Comparison of ENCODE assay signal across 8 cellular contexts in the genomic region with DNA sequence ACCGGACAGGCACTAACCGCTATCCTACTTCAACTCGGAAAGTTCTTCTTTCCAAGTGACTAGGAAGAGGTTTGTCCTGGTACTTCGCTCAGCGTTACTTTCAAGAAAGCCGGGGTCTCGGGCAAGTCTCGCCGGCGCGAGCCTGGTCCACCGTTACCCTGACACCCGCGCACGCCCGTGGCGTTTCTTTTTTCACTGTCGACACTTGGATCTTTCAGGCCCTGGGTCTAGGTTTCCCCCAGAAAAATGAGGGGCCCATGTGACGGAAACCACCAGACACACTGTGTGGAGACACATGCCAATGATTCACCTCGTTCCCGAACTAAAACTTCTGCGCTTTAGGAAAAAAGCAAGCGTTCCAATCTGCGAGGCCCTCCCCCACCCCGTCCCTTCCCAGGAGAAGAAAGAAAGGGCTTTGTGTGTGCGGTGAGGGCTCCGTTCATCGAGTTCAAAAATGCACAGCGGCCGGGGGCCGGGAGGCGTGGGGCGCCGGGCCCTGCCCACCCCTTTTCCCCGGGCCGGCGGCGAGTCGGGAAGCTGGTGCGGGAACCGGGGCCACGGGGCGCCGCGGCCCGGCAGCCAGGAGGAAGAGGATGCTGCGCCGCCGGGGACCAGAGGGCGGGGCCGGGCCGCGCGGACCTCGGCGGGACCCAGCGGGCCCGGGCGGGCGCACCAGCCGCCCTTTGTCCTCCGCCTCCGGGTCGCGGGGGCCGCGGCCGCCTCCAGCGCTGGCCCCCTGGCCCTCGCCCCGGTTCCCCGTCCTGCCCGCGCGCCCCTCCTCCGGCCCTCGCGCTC. TPM values are rescaled to one million over a fixed set of nuclear protein-coding genes. Genes with fewer than 3 reads are reported as not detected.
DNase-seq lines count a peak whose midpoint lies in the region; ATAC-seq and TF ChIP-seq lines count a peak whose summit lies in the region.

No MANE protein-coding gene starts in this region.

- no peaks in the 10 kb centered on the region for H3K9me3 Mint-ChIP-seq in activated T-cell treated with anti-CD3 and anti-CD28 coated beads, Interleukin-2, amount 50 U/mL, for 72 hours
- H3K9me3 Mint-ChIP-seq in osteocyte (ENCODE audit: unreplicated experiment), result no peaks in the 10 kb centered on the region

- no peaks in the 10 kb centered on the region for H3K36me3 ChIP-seq in SK-N-SH (replicated peaks in 1 of 2; ENCODE audit: control insufficient read depth in 1 of 2, insufficient read depth in 2 of 2, low read length in 1 of 2)

- H3K27me3 Mint-ChIP-seq in activated T-cell treated with anti-CD3 and anti-CD28 coated beads, Interleukin-2, amount 50 U/mL, for 72 hours (ENCODE audit: low read depth), result peaks cover 81% of the 10 kb centered on the region
- H3K27me3 Mint-ChIP-seq in osteocyte (ENCODE audit: unreplicated experiment), result peaks cover 10% of the 10 kb centered on the region

- POLR2A ChIA-PET in SK-N-SH (lab: Yijun Ruan, JAX), result no interaction called here

- peaks cover 21% of the 10 kb centered on the region; the same call in 1 of the 2 replicates for H3K79me2 ChIP-seq in SK-N-SH (ENCODE audit: insufficient read depth)

- H3K27ac ChIP-seq in SK-N-SH (ENCODE audit: low read depth in 2 of 2, low read length in 1 of 2), result peak overlapping the region; percentile 47 to 88; a peak in 3 of 4 replicates

- H3K36me3 Mint-ChIP-seq in activated T-cell treated with anti-CD3 and anti-CD28 coated beads, Interleukin-2, amount 50 U/mL, for 72 hours (ENCODE audit: insufficient read depth in 2 of 2), result peaks cover 3 to 4% of the 10 kb centered on the region in 2 donors
- no peaks in the 10 kb centered on the region for H3K36me3 Mint-ChIP-seq in osteocyte (ENCODE audit: unreplicated experiment)

- peaks cover 15% of the 10 kb centered on the region for H3F3A ChIP-seq in SK-N-SH (replicated peaks; ENCODE audit: insufficient read depth)

- H4K20me1 ChIP-seq in SK-N-SH (ENCODE audit: insufficient read depth), result no peaks in the 10 kb centered on the region

- peak overlapping the region; percentile 85; the same call in 1 of the 2 replicates for H3K9ac ChIP-seq in SK-N-SH

- H3K9me2 ChIP-seq in SK-N-SH, result no peaks in the 10 kb centered on the region

- H3K4me2 ChIP-seq in SK-N-SH, result peak overlapping the region; percentile 86

- H3K27me3 ChIP-seq in SK-N-SH (ENCODE audit: insufficient read depth), result no peaks in the 10 kb centered on the region; the same call in 1 of the 2 replicates

- H3K4me1 Mint-ChIP-seq in activated T-cell treated with anti-CD3 and anti-CD28 coated beads, Interleukin-2, amount 50 U/mL, for 72 hours (ENCODE audit: low read depth), result peaks cover 16% of the 10 kb centered on the region
- H3K4me1 Mint-ChIP-seq in osteocyte (ENCODE audit: unreplicated experiment), result peaks cover 34% of the 10 kb centered on the region

- H3K27ac Mint-ChIP-seq in activated T-cell treated with anti-CD3 and anti-CD28 coated beads, Interleukin-2, amount 50 U/mL, for 72 hours, result no peak overlapping the region
- peak overlapping the region; percentile 97 for H3K27ac Mint-ChIP-seq in osteocyte (ENCODE audit: unreplicated experiment)

- no peak for TF ChIP-seq EP300 in SK-N-SH (IDR thresholded peaks at IDR 0.05; ENCODE audit: borderline replicate concordance in 1 of 2, low read depth in 1 of 2, low read length in 1 of 2)

- intact Hi-C loops in Right ventricle myocardium superior (cut with DNase I), result loop anchor here (5.0 kb wide), 1 partner anchor 207 kb away; no protein-coding TSS in a partner anchor

- no peak for TF ChIP-seq CTCF in SK-N-SH (IDR thresholded peaks at IDR 0.05)
- no peak for TF ChIP-seq CTCF in osteocyte (IDR thresholded peaks at IDR 0.05)

- WGBS in SK-N-SH (ENCODE audit: low lambda C conversion rate), result 45% methylated on average over 35 of the region's 78 CpGs

- ATAC-seq in SK-N-SH treated with all-trans-retinoic acid at 6 μM for 48 hours, result no peak; the same call in 2 of the 3 replicates
- peak in 1 of 2 donors; percentile 43 for ATAC-seq in activated T-cell treated with anti-CD3 and anti-CD28 coated beads, Interleukin-2, amount 50 U/mL, for 72 hours (replicated peaks in 1 of 2)
- peak; percentile 38 for ATAC-seq in Right ventricle myocardium superior (ENCODE audit: poor library complexity)
- ATAC-seq in HG02870 (IDR thresholded peaks at IDR 0.05; ENCODE audit: unreplicated experiment), result no peak

- no peak for TF ChIP-seq RAD21 in SK-N-SH (IDR thresholded peaks at IDR 0.05; ENCODE audit: low read length)

- H3K4me3 Mint-ChIP-seq in activated T-cell treated with anti-CD3 and anti-CD28 coated beads, Interleukin-2, amount 50 U/mL, for 72 hours, result peak overlapping the region; percentile 79 to 84
- H3K4me3 Mint-ChIP-seq in osteocyte (ENCODE audit: unreplicated experiment), result peak overlapping the region; percentile 92

- H2AFZ ChIP-seq in SK-N-SH (ENCODE audit: low read depth), result peak overlapping the region; percentile 81; the same call in 1 of the 2 replicates

- peak overlapping the region; percentile 80 to 94 for H3K4me3 ChIP-seq in SK-N-SH (ENCODE audit: low read depth in 2 of 2, low read length in 1 of 2)

- no peaks in the 10 kb centered on the region for H3K9me3 ChIP-seq in SK-N-SH

- DNase-seq in SK-N-SH (peak; percentile 69), Right ventricle myocardium superior (peak; percentile 69), osteocyte (ENCODE audit: extremely low spot score, unreplicated experiment) (peak; percentile 85), HPDE6-E6E7 (ENCODE audit: extremely low spot score) (no peak), NCI-H187 treated with DMSO at 0.1 percent for 48 hours (lab: John Stamatoyannopoulos, UW) (no peak)
- peak; percentile 1 to 4 for DNase-seq in activated T-cell treated with anti-CD3 and anti-CD28 coated beads, Interleukin-2, amount 50 U/mL, for 72 hours

- peaks cover 0 to 3% of the 10 kb centered on the region in 2 experiments; a peak in 3 of 4 replicates for H3K4me1 ChIP-seq in SK-N-SH (ENCODE audit: control insufficient read depth in 1 of 2, insufficient read depth in 2 of 2, low read depth in 1 of 2, low read length in 1 of 2)

- CTCF ChIA-PET in SK-N-SH (lab: Yijun Ruan, JAX), result interaction anchor here (0.6 kb wide), 1 partner anchor 61 kb away, joined by 4 read pairs; no protein-coding TSS in a partner anchor

TF ChIP-seq in SK-N-SH, 30 proteins besides CTCF, POLR2A, EP300 and RAD21 (continues in another document):
- peak; percentile 1; the same call in 1 of the 2 replicates for TF ChIP-seq POLR2AphosphoS5 (IDR thresholded peaks at IDR 0.05; ENCODE audit: low read depth, low read length)
- TF ChIP-seq TCF12 (IDR thresholded peaks at IDR 0.05), result no peak
- no peak for TF ChIP-seq YY1 (IDR thresholded peaks at IDR 0.05; ENCODE audit: low read depth)
- TF ChIP-seq TEAD4 (IDR thresholded peaks at IDR 0.05; ENCODE audit: borderline replicate concordance, insufficient read depth), result no peak
- no peak for TF ChIP-seq ELF1 (IDR thresholded peaks at IDR 0.05)
- TF ChIP-seq GABPA (IDR thresholded peaks at IDR 0.05; ENCODE audit: low read depth), result no peak
- TF ChIP-seq RFX5 (IDR thresholded peaks at IDR 0.05; ENCODE audit: low read length), result no peak
- peak; percentile 33; the same call in 1 of the 2 replicates for TF ChIP-seq TAF1 (IDR thresholded peaks at IDR 0.05; ENCODE audit: borderline replicate concordance, low read depth, low read length)
- no peak for TF ChIP-seq NFIC (IDR thresholded peaks at IDR 0.05; ENCODE audit: borderline replicate concordance)

TF ChIP-seq in SK-N-SH treated with all-trans-retinoic acid at 6 μM for 48 hours, 23 proteins besides CTCF, POLR2A, EP300 and RAD21:
- TF ChIP-seq ISL1 (CRISPR knock-in tag; IDR thresholded peaks at IDR 0.05) (no peak), RARB (CRISPR knock-in tag; IDR thresholded peaks at IDR 0.05) (no peak), TCF4 (CRISPR knock-in tag; IDR thresholded peaks at IDR 0.05; ENCODE audit: borderline replicate concordance) (no peak), SNAI2 (CRISPR knock-in tag; IDR thresholded peaks at IDR 0.05) (no peak), ZC3H10 (CRISPR knock-in tag; IDR thresholded peaks at IDR 0.05) (no peak)
- TF ChIP-seq, protein P1, sequence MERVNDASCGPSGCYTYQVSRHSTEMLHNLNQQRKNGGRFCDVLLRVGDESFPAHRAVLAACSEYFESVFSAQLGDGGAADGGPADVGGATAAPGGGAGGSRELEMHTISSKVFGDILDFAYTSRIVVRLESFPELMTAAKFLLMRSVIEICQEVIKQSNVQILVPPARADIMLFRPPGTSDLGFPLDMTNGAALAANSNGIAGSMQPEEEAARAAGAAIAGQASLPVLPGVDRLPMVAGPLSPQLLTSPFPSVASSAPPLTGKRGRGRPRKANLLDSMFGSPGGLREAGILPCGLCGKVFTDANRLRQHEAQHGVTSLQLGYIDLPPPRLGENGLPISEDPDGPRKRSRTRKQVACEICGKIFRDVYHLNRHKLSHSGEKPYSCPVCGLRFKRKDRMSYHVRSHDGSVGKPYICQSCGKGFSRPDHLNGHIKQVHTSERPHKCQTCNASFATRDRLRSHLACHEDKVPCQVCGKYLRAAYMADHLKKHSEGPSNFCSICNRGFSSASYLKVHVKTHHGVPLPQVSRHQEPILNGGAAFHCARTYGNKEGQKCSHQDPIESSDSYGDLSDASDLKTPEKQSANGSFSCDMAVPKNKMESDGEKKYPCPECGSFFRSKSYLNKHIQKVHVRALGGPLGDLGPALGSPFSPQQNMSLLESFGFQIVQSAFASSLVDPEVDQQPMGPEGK (CRISPR knock-in tag; IDR thresholded peaks at IDR 0.05; ENCODE audit: borderline replicate concordance), result no peak

RNA-seq across cellular contexts. Expression of a gene that starts 2.6 kb away (rescaled TPM):
- polyA plus RNA-seq in SK-N-SH (2012; rRNA removed), result 14.1 and 17.8 TPM in 2 replicates
- 13.7 and 15.0 TPM in 2 replicates for polyA plus RNA-seq in SK-N-SH (2012; cell fraction: cytosol; rRNA removed)
- polyA plus RNA-seq in SK-N-SH (2012; cell fraction: nucleus; rRNA removed), result 18.3 and 37.6 TPM in 2 replicates
- not detected for total RNA-seq in activated T-cell treated with anti-CD3 and anti-CD28 coated beads, Interleukin-2, amount 50 U/mL, for 72 hours
- total RNA-seq in Right ventricle myocardium superior, result 24.5 TPM
- total RNA-seq in osteocyte, result 52.2 and 57.1 TPM in 2 replicates

Comparison
In these comparisons a context has a peak if more than half of its experiments do, and no peak if none do; other contexts are left out.
1. DNase-seq: peak in SK-N-SH (single experiment), activated T-cell treated with anti-CD3 and anti-CD28 coated beads, Interleukin-2, amount 50 U/mL, for 72 hours (2 of 2), Right ventricle myocardium superior (single experiment) and osteocyte (single experiment); none in HPDE6-E6E7 (single experiment) and NCI-H187 treated with DMSO at 0.1 percent for 48 hours (single experiment).
2. RNA of a gene that starts 2.6 kb away (total RNA-seq): 52.2 to 57.1 TPM in osteocyte and 24.5 TPM in Right ventricle myocardium superior (single experiment); not detected in activated T-cell treated with anti-CD3 and anti-CD28 coated beads, Interleukin-2, amount 50 U/mL, for 72 hours; every median in the first group is over 10 times any median in the second.